In the genomic region with DNA sequence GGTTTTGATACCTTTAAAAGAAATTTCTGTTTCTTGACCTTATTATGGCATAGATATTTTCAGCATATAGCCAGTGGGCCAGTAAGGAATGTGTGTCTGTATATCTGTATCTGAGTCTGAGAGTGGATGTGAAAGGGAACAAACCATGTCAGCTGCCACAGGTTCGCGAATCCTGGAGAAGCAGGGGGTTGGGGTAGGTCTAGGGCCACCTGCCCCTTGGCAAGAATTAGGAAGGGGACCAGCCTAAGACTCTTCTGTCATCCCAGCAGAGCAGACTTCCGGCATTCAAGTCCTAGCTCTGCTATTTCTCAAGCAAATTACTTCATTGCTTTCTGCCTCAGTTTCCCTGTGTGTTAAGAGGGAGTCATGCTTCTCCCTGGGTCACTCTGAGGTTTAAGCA, we compare ENCODE assay signal across 10 cellular contexts.
"Had no signal": no experiment of that assay in that cellular context is flagged by ENCODE, and none has a peak within 500 bp of the region (broad histone marks: within the 10 kb centered on the region; RNA-seq: fewer than 3 reads in every experiment).

No MANE protein-coding gene starts in this region.

- H2AFZ ChIP-seq: GM23248, GM23338 had no signal

- H3K27ac ChIP-seq: GM23248 had no signal

- H3K9me3 ChIP-seq: HAP-1 had no signal

- DNase-seq: GM23248, GOT3, H7, H9, HCEC 1CT, HFFc6 had no signal

- H3K4me3 ChIP-seq: GM23248, GM23338, HAP-1 had no signal

- H3K4me1 ChIP-seq: HAP-1 had no signal

- FAIRE-seq: H1, H54 had no signal

- H3K4me2 ChIP-seq: GM23338 had no signal

- H3K36me3 ChIP-seq: HAP-1 had no signal
